11 cellular contexts compared by ENCODE assay signal in genomic region chr9:137305788-137306545, GRCh38. TPM values are rescaled to one million over a fixed set of nuclear protein-coding genes. Genes with fewer than 3 reads are reported as not detected.
DNase-seq lines count a peak whose midpoint lies in the region; ATAC-seq and FAIRE-seq lines count a peak whose summit lies in the region.
"Had no signal": no experiment of that assay in that cellular context is flagged by ENCODE, and none has a peak within 500 bp of the region (broad histone marks: within the 10 kb centered on the region; RNA-seq: fewer than 3 reads in every experiment).

No MANE protein-coding gene starts in this region.

- no peak for FAIRE-seq in frontal cortex (lab: Jason Lieb, UNC)

- H3K27ac ChIP-seq in skin epidermis = peak overlapping the region; percentile 19 to 93 (median 79)

- H3K27me3 Mint-ChIP-seq in activated T-helper 17 cell treated with anti-CD3 and anti-CD28 coated beads, Interleukin-2, amount 50 U/mL, for 72 hours = no peaks in the 10 kb centered on the region

- H3K36me3 Mint-ChIP-seq in activated T-helper 17 cell treated with anti-CD3 and anti-CD28 coated beads, Interleukin-2, amount 50 U/mL, for 72 hours (ENCODE audit: low read depth) = no peaks in the 10 kb centered on the region

- ATAC-seq in activated T-helper 17 cell treated with anti-CD3 and anti-CD28 coated beads, Interleukin-2, amount 50 U/mL, for 72 hours (replicated peaks) = no peak
- ATAC-seq in GM19351 (IDR thresholded peaks at IDR 0.05; ENCODE audit: unreplicated experiment) = no peak

- no peaks in the 10 kb centered on the region for H3K9me3 Mint-ChIP-seq in activated T-helper 17 cell treated with anti-CD3 and anti-CD28 coated beads, Interleukin-2, amount 50 U/mL, for 72 hours
- H3K9me3 Mint-ChIP-seq: T-helper 1 cell treated with Interleukin-12 subunit alpha and Interleukin-12 subunit beta and Interleukin-4 antibody, amounts not matched to agents 30 μg/mL and 1 μg/mL, for 36 hours had no signal

- H3K4me3 ChIP-seq in skin epidermis = peak overlapping the region in 3 of 7 experiments; percentile 2 to 13 (median 8)

- no peak overlapping the region for H3K27ac Mint-ChIP-seq in activated T-helper 17 cell treated with anti-CD3 and anti-CD28 coated beads, Interleukin-2, amount 50 U/mL, for 72 hours

- peak overlapping the region; percentile 28 for H3K4me3 Mint-ChIP-seq in activated T-helper 17 cell treated with anti-CD3 and anti-CD28 coated beads, Interleukin-2, amount 50 U/mL, for 72 hours
- H3K4me3 Mint-ChIP-seq: T-helper 1 cell treated with Interleukin-12 subunit alpha and Interleukin-12 subunit beta and Interleukin-4 antibody, amounts not matched to agents 30 μg/mL and 1 μg/mL, for 36 hours had no signal

- peak; percentile 67 to 80 for DNase-seq in SHP77 (lab: John Stamatoyannopoulos, UW)
- DNase-seq in SHP77 treated with DMSO at 0.1 percent for 48 hours (lab: John Stamatoyannopoulos, UW) = no peak
- DNase-seq in iPS-NIHi11 (ENCODE audit: low spot score) = peak; percentile 32
- DNase-seq in frontal cortex (ENCODE audit: low spot score in 2 of 2) = no peak
- no peak for DNase-seq in midbrain (lab: John Stamatoyannopoulos, UW)
- DNase-seq: NCI-H446 had no signal

- no peaks in the 10 kb centered on the region for H3K4me1 Mint-ChIP-seq in activated T-helper 17 cell treated with anti-CD3 and anti-CD28 coated beads, Interleukin-2, amount 50 U/mL, for 72 hours

RNA-seq across cellular contexts. Expression of gene NRARP, which starts 3.9 kb away (rescaled TPM):
- under 1 TPM; 0.66 to 0.86 TPM for total RNA-seq in activated T-helper 17 cell treated with anti-CD3 and anti-CD28 coated beads, Interleukin-2, amount 50 U/mL, for 72 hours
- total RNA-seq in frontal cortex = 3.7 TPM

RNA-seq across cellular contexts. Expression of gene TOR4A, which starts 28.4 kb away (rescaled TPM):
- total RNA-seq in activated T-helper 17 cell treated with anti-CD3 and anti-CD28 coated beads, Interleukin-2, amount 50 U/mL, for 72 hours = 10 to 100 TPM in 1 of 2 donors, 1 to 10 TPM in 1; 4.9 to 11.5 TPM
- 0.41 TPM for total RNA-seq in frontal cortex

RNA-seq across cellular contexts. Expression of gene NELFB, which starts 50.8 kb away (rescaled TPM):
- total RNA-seq in activated T-helper 17 cell treated with anti-CD3 and anti-CD28 coated beads, Interleukin-2, amount 50 U/mL, for 72 hours = 10 to 100 TPM; 43.6 to 78.0 TPM
- total RNA-seq in frontal cortex = 36.7 TPM

RNA-seq across cellular contexts. Expression of gene STPG3, which starts 54.9 kb away (rescaled TPM):
- total RNA-seq in activated T-helper 17 cell treated with anti-CD3 and anti-CD28 coated beads, Interleukin-2, amount 50 U/mL, for 72 hours = not detected
- not detected for total RNA-seq in frontal cortex
- total RNA-seq: A172 had no signal

Comparison
In these comparisons a context has a peak if more than half of its experiments do, and no peak if none do; other contexts are left out.
1. DNase-seq: peak in SHP77 (2 of 2) and iPS-NIHi11 (single experiment); none in SHP77 treated with DMSO at 0.1 percent for 48 hours (single experiment), frontal cortex (0 of 2) and midbrain (single experiment).